21 cellular contexts compared by ENCODE assay signal in genomic region chr16:86285938-86286921, GRCh38.
A peak's percentile ranks its signal among the peaks of the same experiment; 100 is the strongest.
DNase-seq lines count a peak whose midpoint lies in the region; ATAC-seq and TF ChIP-seq lines count a peak whose summit lies in the region.
"Had no signal": no experiment of that assay in that cellular context is flagged by ENCODE, and none has a peak within 500 bp of the region (broad histone marks: within the 10 kb centered on the region; RNA-seq: fewer than 3 reads in every experiment).

No MANE protein-coding gene starts in this region.

- no peak overlapping the region for H3K9ac ChIP-seq in neural progenitor cell

- H2AFZ ChIP-seq in neural progenitor cell (replicated peaks), result peak overlapping the region; percentile 76

- H3K27me3 ChIP-seq in neural progenitor cell, result peaks cover 96% of the 10 kb centered on the region

- no peak overlapping the region for H3K4me3 Mint-ChIP-seq in neural progenitor cell
- H3K4me3 Mint-ChIP-seq: activated CD4-positive, alpha-beta T cell treated with anti-CD3 and anti-CD28 coated beads, Interleukin-2, amount 10 ng/mL, durations not matched to agents 7 days and 5 days; activated naive CD4-positive, alpha-beta T cell treated with anti-CD3 and anti-CD28 coated beads, Interleukin-2, amount 10 ng/mL, durations not matched to agents 7 days and 5 days; CD4-positive, alpha-beta memory T cell had no signal

- no peaks in the 10 kb centered on the region for H3K9me3 Mint-ChIP-seq in neural progenitor cell
- H3K9me3 Mint-ChIP-seq: activated CD4-positive, alpha-beta T cell treated with anti-CD3 and anti-CD28 coated beads, Interleukin-2, amount 10 ng/mL, durations not matched to agents 7 days and 5 days; activated naive CD4-positive, alpha-beta T cell treated with anti-CD3 and anti-CD28 coated beads, Interleukin-2, amount 10 ng/mL, durations not matched to agents 7 days and 5 days had no signal

- peaks cover 15% of the 10 kb centered on the region for H3K4me1 ChIP-seq in neural progenitor cell
- H3K4me1 ChIP-seq: A549 had no signal

- H3F3A ChIP-seq in neural progenitor cell (ENCODE audit: low read depth), result no peaks in the 10 kb centered on the region

- no peaks in the 10 kb centered on the region for H3K79me2 ChIP-seq in neural progenitor cell (ENCODE audit: low read depth)

- H3K4me3 ChIP-seq in iPS-11a (ENCODE audit: low read depth, low read length) (peak overlapping the region; percentile 44), neural progenitor cell (peak overlapping the region; percentile 48)
- H3K4me3 ChIP-seq: A549, SK-N-MC, tibial artery had no signal

- no peaks in the 10 kb centered on the region for H3K36me3 Mint-ChIP-seq in neural progenitor cell
- H3K36me3 Mint-ChIP-seq: activated naive CD4-positive, alpha-beta T cell treated with anti-CD3 and anti-CD28 coated beads, Interleukin-2, amount 10 ng/mL, durations not matched to agents 7 days and 5 days; CD4-positive, alpha-beta memory T cell had no signal

- H3K27me3 Mint-ChIP-seq in neural progenitor cell (ENCODE audit: insufficient read depth, low read depth), result peaks cover 85% of the 10 kb centered on the region

- ATAC-seq in HG03521 (IDR thresholded peaks at IDR 0.05; ENCODE audit: unreplicated experiment) (no peak), GM21381 (IDR thresholded peaks at IDR 0.05; ENCODE audit: unreplicated experiment) (no peak), HG03108 (IDR thresholded peaks at IDR 0.05; ENCODE audit: unreplicated experiment) (no peak)

- no peak overlapping the region for H3K27ac Mint-ChIP-seq in neural progenitor cell
- H3K27ac Mint-ChIP-seq: activated CD4-positive, alpha-beta T cell treated with anti-CD3 and anti-CD28 coated beads, Interleukin-2, amount 10 ng/mL, durations not matched to agents 7 days and 5 days; activated naive CD4-positive, alpha-beta T cell treated with anti-CD3 and anti-CD28 coated beads, Interleukin-2, amount 10 ng/mL, durations not matched to agents 7 days and 5 days; CD4-positive, alpha-beta memory T cell had no signal

- H4K20me1 ChIP-seq in neural progenitor cell (ENCODE audit: low read depth), result peaks cover 33% of the 10 kb centered on the region

- peak overlapping the region; percentile 79 for H3K4me2 ChIP-seq in neural progenitor cell
- H3K4me2 ChIP-seq: A549 had no signal

- no peak for TF ChIP-seq CTCF in neural progenitor cell (IDR thresholded peaks at IDR 0.05)

- H3K27ac ChIP-seq in neural progenitor cell, result no peak overlapping the region
- H3K27ac ChIP-seq: A549, SK-N-MC, tibial artery had no signal

- DNase-seq in EL (peak; percentile 16), amniotic epithelial cell (ENCODE audit: low read depth) (peak; percentile 16), neural progenitor cell (ENCODE audit: low spot score) (peak; percentile 33), inferior parietal cortex (ENCODE audit: extremely low spot score) (no peak)
- DNase-seq: activated CD4-positive, alpha-beta T cell treated with anti-CD3 and anti-CD28 coated beads, Interleukin-2, amount 10 ng/mL, durations not matched to agents 7 days and 5 days; activated naive CD4-positive, alpha-beta T cell treated with anti-CD3 and anti-CD28 coated beads, Interleukin-2, amount 10 ng/mL, durations not matched to agents 7 days and 5 days; activated T-cell treated with anti-CD3 and anti-CD28 coated beads for 4 hours; CD4-positive, alpha-beta memory T cell; DND-41; Karpas-422; NCI-H1417; NCI-H2171; NCI-H82; occipital lobe; tibial artery had no signal

- H3K9me3 ChIP-seq in neural progenitor cell (ENCODE audit: low read depth), result no peaks in the 10 kb centered on the region
- H3K9me3 ChIP-seq: A549, tibial artery had no signal

- no peaks in the 10 kb centered on the region for H3K36me3 ChIP-seq in neural progenitor cell
- H3K36me3 ChIP-seq: tibial artery had no signal

- no peaks in the 10 kb centered on the region for H3K4me1 Mint-ChIP-seq in neural progenitor cell
- H3K4me1 Mint-ChIP-seq: activated CD4-positive, alpha-beta T cell treated with anti-CD3 and anti-CD28 coated beads, Interleukin-2, amount 10 ng/mL, durations not matched to agents 7 days and 5 days; activated naive CD4-positive, alpha-beta T cell treated with anti-CD3 and anti-CD28 coated beads, Interleukin-2, amount 10 ng/mL, durations not matched to agents 7 days and 5 days; CD4-positive, alpha-beta memory T cell had no signal
